ENCODE assay signal across 7 cellular contexts in genomic region chr16:66899945-66900688, GRCh38. TPM values are rescaled to one million over a fixed set of nuclear protein-coding genes. Genes with fewer than 3 reads are reported as not detected.
DNase-seq lines count a peak whose midpoint lies in the region; ATAC-seq and TF ChIP-seq lines count a peak whose summit lies in the region.
"Had no signal": no experiment of that assay in that cellular context is flagged by ENCODE, and none has a peak within 500 bp of the region (broad histone marks: within the 10 kb centered on the region; RNA-seq: fewer than 3 reads in every experiment).

No MANE protein-coding gene starts in this region.

- H3K36me3 Mint-ChIP-seq in activated T-helper 17 cell treated with anti-CD3 and anti-CD28 coated beads, Interleukin-2, amount 50 U/mL, for 72 hours (ENCODE audit: low read depth) = no peaks in the 10 kb centered on the region

- peak; percentile 93 for DNase-seq in colonic mucosa

- no peaks in the 10 kb centered on the region for H3K27me3 ChIP-seq in colonic mucosa
- no peaks in the 10 kb centered on the region for H3K27me3 ChIP-seq in parathyroid adenoma (ENCODE audit: control insufficient read depth, insufficient read depth, low read length)

- H3K9ac ChIP-seq in colonic mucosa (ENCODE audit: low read depth in 2 of 2, low read length in 2 of 2) (peak overlapping the region in 1 of 2 donors; percentile 64), parathyroid adenoma (no peak overlapping the region)

- no peaks in the 10 kb centered on the region for H3K36me3 ChIP-seq in colonic mucosa
- no peaks in the 10 kb centered on the region for H3K36me3 ChIP-seq in parathyroid adenoma (ENCODE audit: control insufficient read depth, insufficient read depth, low read length)

- H3K4me3 ChIP-seq in colonic mucosa (no peak overlapping the region), parathyroid adenoma (ENCODE audit: low read depth, low read length) (no peak overlapping the region)
- H3K4me3 ChIP-seq: SK-N-MC had no signal

- no peaks in the 10 kb centered on the region for H3K9me3 Mint-ChIP-seq in activated T-helper 17 cell treated with anti-CD3 and anti-CD28 coated beads, Interleukin-2, amount 50 U/mL, for 72 hours

- intact Hi-C loops in colonic mucosa (cut with DNase I) = loop anchor here (5.0 kb wide), 1 partner anchor 32 kb away; the partner anchor contains the start of gene CIAO2B

- no peaks in the 10 kb centered on the region for H3K4me1 Mint-ChIP-seq in activated T-helper 17 cell treated with anti-CD3 and anti-CD28 coated beads, Interleukin-2, amount 50 U/mL, for 72 hours

- ATAC-seq in GM21619 (IDR thresholded peaks at IDR 0.05; ENCODE audit: unreplicated experiment) (no peak), GM18909 (IDR thresholded peaks at IDR 0.05; ENCODE audit: poor library complexity, unreplicated experiment) (no peak)
- ATAC-seq in activated T-helper 17 cell treated with anti-CD3 and anti-CD28 coated beads, Interleukin-2, amount 50 U/mL, for 72 hours (replicated peaks) = no peak

- H3K4me1 ChIP-seq in colonic mucosa (peaks cover 22% of the 10 kb centered on the region), parathyroid adenoma (peaks cover 38% of the 10 kb centered on the region)

- H3K79me2 ChIP-seq in parathyroid adenoma = no peaks in the 10 kb centered on the region

- H3K27ac Mint-ChIP-seq in activated T-helper 17 cell treated with anti-CD3 and anti-CD28 coated beads, Interleukin-2, amount 50 U/mL, for 72 hours = no peak overlapping the region

- TF ChIP-seq EP300 in Ishikawa (IDR thresholded peaks at IDR 0.05; ENCODE audit: borderline replicate concordance) = no peak

- H3K27ac ChIP-seq in colonic mucosa = peak overlapping the region; percentile 59
- peak overlapping the region; percentile 75 for H3K27ac ChIP-seq in parathyroid adenoma
- H3K27ac ChIP-seq: SK-N-MC had no signal

- H2AFZ ChIP-seq in parathyroid adenoma = peak overlapping the region; percentile 65

- no peak overlapping the region for H3K4me3 Mint-ChIP-seq in activated T-helper 17 cell treated with anti-CD3 and anti-CD28 coated beads, Interleukin-2, amount 50 U/mL, for 72 hours

- H3K9me3 ChIP-seq in colonic mucosa (no peaks in the 10 kb centered on the region), parathyroid adenoma (ENCODE audit: control insufficient read depth, low read length) (no peaks in the 10 kb centered on the region)

- H3K4me2 ChIP-seq in parathyroid adenoma (ENCODE audit: low read length) = peak overlapping the region; percentile 65

- TF ChIP-seq CTCF in colonic mucosa (IDR thresholded peaks at IDR 0.05) (no peak), parathyroid adenoma (IDR thresholded peaks at IDR 0.05) (no peak)

- no peak for TF ChIP-seq RAD21 in Ishikawa (IDR thresholded peaks at IDR 0.05; ENCODE audit: low read depth)

- H3K27me3 Mint-ChIP-seq in activated T-helper 17 cell treated with anti-CD3 and anti-CD28 coated beads, Interleukin-2, amount 50 U/mL, for 72 hours = no peaks in the 10 kb centered on the region

TF ChIP-seq in Ishikawa, 13 proteins besides CTCF, POLR2A, EP300 and RAD21:
- no peak for TF ChIP-seq FOXM1 (IDR thresholded peaks at IDR 0.05; ENCODE audit: borderline replicate concordance, low read depth)
- no peak for TF ChIP-seq ZBTB7A (IDR thresholded peaks at IDR 0.05; ENCODE audit: low read depth)
- TF ChIP-seq CEBPB (IDR thresholded peaks at IDR 0.05) = no peak
- TF ChIP-seq NFIC (IDR thresholded peaks at IDR 0.05) = peak; percentile 85
- TF ChIP-seq YY1 (IDR thresholded peaks at IDR 0.05; ENCODE audit: low read depth) = no peak
- no peak for TF ChIP-seq REST (IDR thresholded peaks at IDR 0.05; ENCODE audit: low read depth)
- no peak for TF ChIP-seq EGR1 (IDR thresholded peaks at IDR 0.05)
- no peak for TF ChIP-seq CREB1 (IDR thresholded peaks at IDR 0.05; ENCODE audit: low read depth)
- TF ChIP-seq, protein P1, sequence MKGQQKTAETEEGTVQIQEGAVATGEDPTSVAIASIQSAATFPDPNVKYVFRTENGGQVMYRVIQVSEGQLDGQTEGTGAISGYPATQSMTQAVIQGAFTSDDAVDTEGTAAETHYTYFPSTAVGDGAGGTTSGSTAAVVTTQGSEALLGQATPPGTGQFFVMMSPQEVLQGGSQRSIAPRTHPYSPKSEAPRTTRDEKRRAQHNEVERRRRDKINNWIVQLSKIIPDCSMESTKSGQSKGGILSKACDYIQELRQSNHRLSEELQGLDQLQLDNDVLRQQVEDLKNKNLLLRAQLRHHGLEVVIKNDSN (IDR thresholded peaks at IDR 0.05) = peak; percentile 51; the same call in 1 of the 2 replicates
- no peak for TF ChIP-seq TCF12 (IDR thresholded peaks at IDR 0.05; ENCODE audit: low read depth)
TF ChIP-seq in Ishikawa: peak in this region for 2.

RNA-seq across cellular contexts. Expression of gene CDH16, which starts 18.6 kb away (rescaled TPM):
- total RNA-seq in colonic mucosa = 1 to 10 TPM in 1 of 2 donors, under 1 TPM in 1; 0.72 to 1.8 TPM
- not detected for total RNA-seq in activated T-helper 17 cell treated with anti-CD3 and anti-CD28 coated beads, Interleukin-2, amount 50 U/mL, for 72 hours

RNA-seq across cellular contexts. Expression of gene PDP2, which starts 19.8 kb away (rescaled TPM):
- 10 to 100 TPM; 16.0 to 25.9 TPM for total RNA-seq in colonic mucosa
- 10 to 100 TPM; 33.5 to 76.6 TPM for total RNA-seq in activated T-helper 17 cell treated with anti-CD3 and anti-CD28 coated beads, Interleukin-2, amount 50 U/mL, for 72 hours

RNA-seq across cellular contexts. Expression of gene RRAD, which starts 25.2 kb away (rescaled TPM):
- total RNA-seq in colonic mucosa = 1 to 10 TPM; 1.4 to 4.0 TPM
- 1 to 10 TPM; 2.1 to 6.5 TPM for total RNA-seq in activated T-helper 17 cell treated with anti-CD3 and anti-CD28 coated beads, Interleukin-2, amount 50 U/mL, for 72 hours

RNA-seq across cellular contexts. Expression of gene CIAO2B, which starts 34.1 kb away (rescaled TPM):
- total RNA-seq in colonic mucosa = 100 to 1,000 TPM; 105 to 146 TPM
- total RNA-seq in activated T-helper 17 cell treated with anti-CD3 and anti-CD28 coated beads, Interleukin-2, amount 50 U/mL, for 72 hours = 100 to 1,000 TPM; 153 to 167 TPM

RNA-seq across cellular contexts. Expression of gene CES2, which starts 35.2 kb away (rescaled TPM):
- 100 to 1,000 TPM; 407 to 525 TPM for total RNA-seq in colonic mucosa
- 10 to 100 TPM; 31.2 to 31.5 TPM for total RNA-seq in activated T-helper 17 cell treated with anti-CD3 and anti-CD28 coated beads, Interleukin-2, amount 50 U/mL, for 72 hours
